In genomic region chr6:108995296-108995695, GRCh38 we compare ENCODE assay signal across 26 cellular contexts.
"Had no signal": no experiment of that assay in that cellular context is flagged by ENCODE, and none has a peak within 500 bp of the region (broad histone marks: within the 10 kb centered on the region; RNA-seq: fewer than 3 reads in every experiment).

No MANE protein-coding gene starts in this region.

- H3K27ac Mint-ChIP-seq: activated CD4-positive, alpha-beta memory T cell treated with anti-CD3 and anti-CD28 coated beads for 36 hours; activated CD4-positive, alpha-beta T cell treated with anti-CD3 and anti-CD28 coated beads, Interleukin-2, amount 10 ng/mL, durations not matched to agents 24 days and 14 days; activated T-helper 1 cell treated with anti-CD3 and anti-CD28 coated beads, Interleukin-12 subunit alpha, Interleukin-12 subunit beta, Interleukin-2, Interleukin-4 antibody, amounts not matched to agents 30 ng/mL and 10 ng/mL and 1 ng/mL, durations not matched to agents 14 hours and 24 hours and 36 hours had no signal

- DNase-seq: activated CD4-positive, alpha-beta memory T cell treated with anti-CD3 and anti-CD28 coated beads for 36 hours; activated CD4-positive, alpha-beta T cell treated with anti-CD3 and anti-CD28 coated beads, Interleukin-2, amount 10 ng/mL, durations not matched to agents 24 days and 14 days; activated CD4-positive, CD25-positive, alpha-beta regulatory T cell treated with anti-CD3 and anti-CD28 coated beads, Interleukin-2, amount 50 U/mL, for 72 hours; activated CD8-positive, alpha-beta memory T cell treated with anti-CD3 and anti-CD28 coated beads, Interleukin-2, amount 50 U/mL, for 4 hours; activated effector memory CD4-positive, alpha-beta T cell treated with anti-CD3 and anti-CD28 coated beads, Interleukin-2, amount 50 U/mL, for 16 hours; activated naive CD4-positive, alpha-beta T cell treated with anti-CD3 and anti-CD28 coated beads, Interleukin-2, amount 50 U/mL, for 16 hours; activated T-cell treated with anti-CD3 and anti-CD28 coated beads, Interleukin-2, amount 50 U/mL, for 1 hour; amniotic stem cell; brain microvascular endothelial cell; caudate nucleus; cortex of kidney; foreskin fibroblast; heart right ventricle; kidney glomerular epithelial cell; naive thymus-derived CD4-positive, alpha-beta T cell; ovary; sigmoid colon; stimulated activated CD4-positive, alpha-beta T cell treated with anti-CD3 and anti-CD28 coated beads, Interleukin-15, amount 100 ng/mL, for 24 hours; stimulated activated CD4-positive, alpha-beta T cell treated with anti-CD3 and anti-CD28 coated beads, Interleukin-2, amount 100 ng/mL, for 24 hours; stimulated activated naive CD4-positive, alpha-beta T cell; T-helper 1 cell had no signal

- H3K27ac ChIP-seq: brain microvascular endothelial cell, ovary, prostate gland, sigmoid colon, tibial nerve had no signal

- H3K4me1 Mint-ChIP-seq: activated CD4-positive, alpha-beta T cell treated with anti-CD3 and anti-CD28 coated beads, Interleukin-2, amount 10 ng/mL, durations not matched to agents 24 days and 14 days had no signal

- H3K36me3 ChIP-seq: ovary had no signal

- H3K27me3 ChIP-seq: brain microvascular endothelial cell, heart right ventricle, ovary, sigmoid colon, tibial nerve had no signal

- ATAC-seq: heart right ventricle; left lobe of liver; naive thymus-derived CD4-positive, alpha-beta T cell had no signal

- H3K9me3 Mint-ChIP-seq: activated CD4-positive, alpha-beta memory T cell treated with anti-CD3 and anti-CD28 coated beads for 36 hours; activated CD4-positive, alpha-beta T cell treated with anti-CD3 and anti-CD28 coated beads, Interleukin-2, amount 10 ng/mL, durations not matched to agents 24 days and 14 days; activated T-helper 1 cell treated with anti-CD3 and anti-CD28 coated beads, Interleukin-12 subunit alpha, Interleukin-12 subunit beta, Interleukin-2, Interleukin-4 antibody, amounts not matched to agents 30 ng/mL and 10 ng/mL and 1 ng/mL, durations not matched to agents 14 hours and 24 hours and 36 hours; naive thymus-derived CD4-positive, alpha-beta T cell had no signal

- H3K27me3 Mint-ChIP-seq: activated CD4-positive, alpha-beta memory T cell treated with anti-CD3 and anti-CD28 coated beads for 36 hours; activated CD4-positive, alpha-beta T cell treated with anti-CD3 and anti-CD28 coated beads, Interleukin-2, amount 10 ng/mL, durations not matched to agents 24 days and 14 days; naive thymus-derived CD4-positive, alpha-beta T cell had no signal

- H3K9me3 ChIP-seq: heart right ventricle, ovary, prostate gland, sigmoid colon, tibial nerve had no signal

- H3K4me3 Mint-ChIP-seq: activated CD4-positive, alpha-beta memory T cell treated with anti-CD3 and anti-CD28 coated beads for 36 hours; activated CD4-positive, alpha-beta T cell treated with anti-CD3 and anti-CD28 coated beads, Interleukin-2, amount 10 ng/mL, durations not matched to agents 24 days and 14 days; activated T-helper 1 cell treated with anti-CD3 and anti-CD28 coated beads, Interleukin-12 subunit alpha, Interleukin-12 subunit beta, Interleukin-2, Interleukin-4 antibody, amounts not matched to agents 30 ng/mL and 10 ng/mL and 1 ng/mL, durations not matched to agents 14 hours and 24 hours and 36 hours; naive thymus-derived CD4-positive, alpha-beta T cell had no signal

- H3K4me1 ChIP-seq: prostate gland had no signal

- H3K4me3 ChIP-seq: heart right ventricle, lung, ovary, prostate gland, sigmoid colon, tibial nerve had no signal
